ENCODE assay signal across 9 cellular contexts in genomic region chr19:37928527-37929286, GRCh38. TPM values are rescaled to one million over a fixed set of nuclear protein-coding genes. Genes with fewer than 3 reads are reported as not detected.
DNase-seq lines count a peak whose midpoint lies in the region; ATAC-seq and TF ChIP-seq lines count a peak whose summit lies in the region.
"Had no signal": no experiment of that assay in that cellular context is flagged by ENCODE, and none has a peak within 500 bp of the region (broad histone marks: within the 10 kb centered on the region; RNA-seq: fewer than 3 reads in every experiment).

No MANE protein-coding gene starts in this region.

- TF ChIP-seq EP300 in tibial nerve (IDR thresholded peaks at IDR 0.05) = no peak

- ATAC-seq in GM18511 (IDR thresholded peaks at IDR 0.05; ENCODE audit: unreplicated experiment) (peak; percentile 66), right lobe of liver (peak in 3 of 4 donors; percentile 8 to 57 (median 51))

- H3K9me3 ChIP-seq in HEK293 (ENCODE audit: control insufficient read depth, insufficient read depth, low read depth, low read length) = no peaks in the 10 kb centered on the region
- H3K9me3 ChIP-seq in right lobe of liver = no peaks in the 10 kb centered on the region
- H3K9me3 ChIP-seq in tibial nerve = no peaks in the 10 kb centered on the region
- no peaks in the 10 kb centered on the region for H3K9me3 ChIP-seq in CD4-positive, alpha-beta memory T cell (ENCODE audit: control insufficient read depth in 1 of 2, low read length in 2 of 2)

- DNase-seq in MV-4-11 (lab: John Stamatoyannopoulos, UW) = peak; percentile 70
- DNase-seq in right lobe of liver = peak in 2 of 3 donors; percentile 62 to 63
- DNase-seq in tibial nerve (ENCODE audit: low spot score in 2 of 2) = no peak
- no peak for DNase-seq in AG20443 (ENCODE audit: low spot score)
- no peak for DNase-seq in CD4-positive, alpha-beta memory T cell
- no peak for DNase-seq in activated naive CD4-positive, alpha-beta T cell (lab: John Stamatoyannopoulos, UW)

- 50% methylated on average over 5 of the region's 5 CpGs for WGBS in right lobe of liver (ENCODE audit: insufficient coverage, low coverage, low lambda C conversion rate, missing lambda C conversion rate)
- 52 to 56% methylated on average over 5 of the region's 5 CpGs for WGBS in tibial nerve, 2 donors

- H3K4me1 Mint-ChIP-seq in CD4-positive, alpha-beta memory T cell = peaks cover 7 to 16% (median 10%) of the 10 kb centered on the region in 4 donors

- TF ChIP-seq POLR2A in right lobe of liver (IDR thresholded peaks at IDR 0.05) = no peak
- TF ChIP-seq POLR2A in tibial nerve (IDR thresholded peaks at IDR 0.05) = no peak

- intact Hi-C loops in right lobe of liver (cut with DNase I) = no loop called here
- intact Hi-C loops in CD4-positive, alpha-beta memory T cell (cut with micrococcal nuclease) = no loop called here

- POLR2A ChIA-PET in HEK293 (lab: Yijun Ruan, JAX) = no interaction called here
- POLR2A ChIA-PET in CD4-positive, alpha-beta memory T cell (lab: Charles Lee; ENCODE audit: partially characterized antibody) = no interaction called here

- H3K4me3 ChIP-seq in HEK293 (ENCODE audit: low read depth, low read length) = no peak overlapping the region
- no peak overlapping the region for H3K4me3 ChIP-seq in right lobe of liver
- H3K4me3 ChIP-seq in tibial nerve = no peak overlapping the region
- no peak overlapping the region for H3K4me3 ChIP-seq in CD4-positive, alpha-beta memory T cell (ENCODE audit: low read length in 2 of 2)
- H3K4me3 ChIP-seq: SK-N-MC had no signal

- H3K27ac ChIP-seq in HEK293 (ENCODE audit: extremely low read depth, low read depth, low read length) = no peak overlapping the region; the same call in 1 of the 2 replicates
- H3K27ac ChIP-seq in right lobe of liver = no peak overlapping the region
- peak overlapping the region in 1 of 4 donors; percentile 50 for H3K27ac ChIP-seq in tibial nerve
- no peak overlapping the region for H3K27ac ChIP-seq in CD4-positive, alpha-beta memory T cell (ENCODE audit: low read depth, low read length)
- H3K27ac ChIP-seq: SK-N-MC had no signal

- peaks cover 12 to 30% of the 10 kb centered on the region in 2 donors for H3K36me3 Mint-ChIP-seq in CD4-positive, alpha-beta memory T cell

- no peaks in the 10 kb centered on the region for H3K27me3 Mint-ChIP-seq in CD4-positive, alpha-beta memory T cell

- peak overlapping the region in 1 of 7 donors; percentile 84 for H3K27ac Mint-ChIP-seq in CD4-positive, alpha-beta memory T cell

- H3K4me3 Mint-ChIP-seq in CD4-positive, alpha-beta memory T cell = no peak overlapping the region

- CTCF ChIA-PET in HEK293 (lab: Yijun Ruan, JAX) = interaction anchor here (0.7 to 1.5 kb wide), 3 partner anchors 26 to 300 kb away, joined by 3 to 4 read pairs (median 3); no protein-coding TSS in a partner anchor
- CTCF ChIA-PET in CD4-positive, alpha-beta memory T cell (lab: Charles Lee; ENCODE audit: partially characterized antibody) = interaction anchor here (1.2 kb wide), 1 partner anchor 26 kb away, joined by 5 read pairs; no protein-coding TSS in a partner anchor

- H3K36me3 ChIP-seq in HEK293 (ENCODE audit: control insufficient read depth in 2 of 2, insufficient read depth in 1 of 2, low read length in 2 of 2) = peaks cover 0 to 20% of the 10 kb centered on the region in 2 experiments; a peak in 1 of 3 replicates
- no peaks in the 10 kb centered on the region for H3K36me3 ChIP-seq in right lobe of liver
- H3K36me3 ChIP-seq in tibial nerve = no peaks in the 10 kb centered on the region
- H3K36me3 ChIP-seq in CD4-positive, alpha-beta memory T cell (ENCODE audit: insufficient read depth, low read length) = no peaks in the 10 kb centered on the region

- H3K27me3 ChIP-seq in right lobe of liver = no peaks in the 10 kb centered on the region
- no peaks in the 10 kb centered on the region for H3K27me3 ChIP-seq in tibial nerve
- no peaks in the 10 kb centered on the region for H3K27me3 ChIP-seq in CD4-positive, alpha-beta memory T cell (ENCODE audit: insufficient read depth, low read length)

- H3K9me3 Mint-ChIP-seq in CD4-positive, alpha-beta memory T cell = peaks cover 0 to 4% (median 0%) of the 10 kb centered on the region in 8 donors

- TF ChIP-seq CTCF in HEK293 (tag by site-specific recombination; IDR thresholded peaks at IDR 0.05) = no peak
- TF ChIP-seq CTCF in right lobe of liver (IDR thresholded peaks at IDR 0.05) = no peak
- TF ChIP-seq CTCF in tibial nerve (IDR thresholded peaks at IDR 0.05) = no peak

- H3K4me1 ChIP-seq in HEK293 (ENCODE audit: control insufficient read depth, insufficient read depth, low read length) (peaks cover 22% of the 10 kb centered on the region), right lobe of liver (peaks cover 0 to 37% (median 12%) of the 10 kb centered on the region in 4 donors), tibial nerve (peaks cover 0 to 31% (median 14%) of the 10 kb centered on the region in 4 donors)
- H3K4me1 ChIP-seq in CD4-positive, alpha-beta memory T cell (ENCODE audit: insufficient read depth, low read length) = no peaks in the 10 kb centered on the region

TF ChIP-seq in HEK293, 187 proteins besides CTCF, POLR2A, EP300 and RAD21 (continues in another document):
- TF ChIP-seq ZBTB17 (tag by site-specific recombination; IDR thresholded peaks at IDR 0.05) = peak; percentile 82
- TF ChIP-seq OSR2 (tag by site-specific recombination; IDR thresholded peaks at IDR 0.05) = peak; percentile 98
- TF ChIP-seq KLF17 (tag by site-specific recombination; IDR thresholded peaks at IDR 0.05) = no peak
- TF ChIP-seq IKZF3 (tag by site-specific recombination; IDR thresholded peaks at IDR 0.05) = 0 out of 2 replicates have a peak, but pooled peaks have one; percentile 10
- 0 out of 2 replicates have a peak, but pooled peaks have one; percentile 28 for TF ChIP-seq ZBTB44 (tag by site-specific recombination; IDR thresholded peaks at IDR 0.05)
- no peak for TF ChIP-seq MYNN (tag by site-specific recombination; IDR thresholded peaks at IDR 0.05; ENCODE audit: borderline replicate concordance)
- no peak for TF ChIP-seq ZNF132 (tag by site-specific recombination; IDR thresholded peaks at IDR 0.05; ENCODE audit: borderline replicate concordance)
- no peak for TF ChIP-seq KLF16 (tag by site-specific recombination; IDR thresholded peaks at IDR 0.05)
- TF ChIP-seq INSM2 (tag by site-specific recombination; IDR thresholded peaks at IDR 0.05) = no peak
- TF ChIP-seq PRDM1 (tag by site-specific recombination; IDR thresholded peaks at IDR 0.05) = peak; percentile 43; the same call in 1 of the 2 replicates
- TF ChIP-seq ZNF121 (tag by site-specific recombination; IDR thresholded peaks at IDR 0.05) = no peak
- TF ChIP-seq, protein P1, sequence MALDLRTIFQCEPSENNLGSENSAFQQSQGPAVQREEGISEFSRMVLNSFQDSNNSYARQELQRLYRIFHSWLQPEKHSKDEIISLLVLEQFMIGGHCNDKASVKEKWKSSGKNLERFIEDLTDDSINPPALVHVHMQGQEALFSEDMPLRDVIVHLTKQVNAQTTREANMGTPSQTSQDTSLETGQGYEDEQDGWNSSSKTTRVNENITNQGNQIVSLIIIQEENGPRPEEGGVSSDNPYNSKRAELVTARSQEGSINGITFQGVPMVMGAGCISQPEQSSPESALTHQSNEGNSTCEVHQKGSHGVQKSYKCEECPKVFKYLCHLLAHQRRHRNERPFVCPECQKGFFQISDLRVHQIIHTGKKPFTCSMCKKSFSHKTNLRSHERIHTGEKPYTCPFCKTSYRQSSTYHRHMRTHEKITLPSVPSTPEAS (tag by site-specific recombination; IDR thresholded peaks at IDR 0.05) = peak; percentile 27; the same call in 1 of the 2 replicates
- TF ChIP-seq ZXDB (tag by site-specific recombination; IDR thresholded peaks at IDR 0.05) = peak; percentile 21; the same call in 1 of the 2 replicates

RNA-seq across cellular contexts. Expression of gene SIPA1L3, which starts 21.7 kb away (rescaled TPM):
- 10 to 100 TPM in 5 of 6 experiments, 1 to 10 TPM in 1; 9.1 to 20.4 (median 14.9) TPM for total RNA-seq in right lobe of liver
- 10 to 100 TPM in 3 of 4 donors, 1 to 10 TPM in 1; 8.3 to 43.9 (median 17.0) TPM for total RNA-seq in tibial nerve
- total RNA-seq in CD4-positive, alpha-beta memory T cell = 10 to 100 TPM; 31.8 to 35.0 TPM
- polyA plus RNA-seq in CD4-positive, alpha-beta memory T cell = 1 to 10 TPM in 1 of 2 donors, under 1 TPM in 1; 0.39 to 3.8 TPM

RNA-seq across cellular contexts. Expression of gene WDR87, which starts 22.3 kb away (rescaled TPM):
- total RNA-seq in right lobe of liver (not detected), tibial nerve (not detected)
- total RNA-seq in CD4-positive, alpha-beta memory T cell = not detected
- not detected for polyA plus RNA-seq in CD4-positive, alpha-beta memory T cell

Comparison
In these comparisons a context has a peak if more than half of its experiments do, and no peak if none do; other contexts are left out.
1. DNase-seq: peak in MV-4-11 (single experiment) and right lobe of liver (2 of 3); none in tibial nerve (0 of 2), AG20443 (single experiment), CD4-positive, alpha-beta memory T cell (0 of 5) and activated naive CD4-positive, alpha-beta T cell (0 of 4).